Comparison of ENCODE assay signal across 12 cellular contexts in genomic region chr17:12983986-12984932, GRCh38. TPM values are rescaled to one million over a fixed set of nuclear protein-coding genes. Genes with fewer than 3 reads are reported as not detected.
A peak's percentile ranks its signal among the peaks of the same experiment; 100 is the strongest.
DNase-seq lines count a peak whose midpoint lies in the region; ATAC-seq and TF ChIP-seq lines count a peak whose summit lies in the region.
"Had no signal": no experiment of that assay in that cellular context is flagged by ENCODE, and none has a peak within 500 bp of the region (broad histone marks: within the 10 kb centered on the region; RNA-seq: fewer than 3 reads in every experiment).

No MANE protein-coding gene starts in this region.

- TF ChIP-seq CTCF in AG10803 (conservative IDR thresholded peaks at IDR 0.05; ENCODE audit: low read length) (no peak), foreskin fibroblast (IDR thresholded peaks at IDR 0.05; ENCODE audit: low read depth, low read length) (no peak)

- intact Hi-C loops in posterior vena cava (cut with DNase I) = loop anchor here in 1 of 2 donors (10.0 kb wide), 1 partner anchor 429 kb away; no protein-coding TSS in a partner anchor

- no peak for ATAC-seq in GM21576 (IDR thresholded peaks at IDR 0.05; ENCODE audit: unreplicated experiment)

- DNase-seq in AG10803 (ENCODE audit: low read depth) = peak; percentile 94
- peak; percentile 35 for DNase-seq in RKO (ENCODE audit: low spot score)
- DNase-seq in foreskin fibroblast = peak; percentile 77 to 90
- DNase-seq in posterior vena cava (ENCODE audit: low spot score) = peak; percentile 96
- no peak for DNase-seq in Kasumi-1 (lab: John Stamatoyannopoulos, UW)
- no peak for DNase-seq in stimulated activated CD4-positive, alpha-beta T cell treated with anti-CD3 and anti-CD28 coated beads, Interleukin-2, amount 100 ng/mL, for 48 hours
- DNase-seq in middle frontal gyrus (ENCODE audit: extremely low spot score, low spot score) = no peak
- DNase-seq: activated T-cell treated with anti-CD3 and anti-CD28 coated beads, Interleukin-2, amount 50 U/mL, for 24 hours; COR-L47; naive B cell; NCI-H187 had no signal

- peak overlapping the region; percentile 42 for H3K4me3 ChIP-seq in AG10803 (ENCODE audit: low read length)
- peak overlapping the region in 1 of 2 donors; percentile 24 for H3K4me3 ChIP-seq in foreskin fibroblast (ENCODE audit: low read depth in 1 of 2, low read length in 2 of 2)

RNA-seq across cellular contexts. Expression of gene ELAC2, which starts 33.6 kb away (rescaled TPM):
- 10 to 100 TPM; 39.8 to 44.1 TPM for total RNA-seq in posterior vena cava

Comparison
In these comparisons a context has a peak if more than half of its experiments do, and no peak if none do; other contexts are left out.
1. DNase-seq: peak in AG10803 (single experiment), RKO (single experiment), foreskin fibroblast (2 of 2) and posterior vena cava (single experiment); none in Kasumi-1 (0 of 2), stimulated activated CD4-positive, alpha-beta T cell treated with anti-CD3 and anti-CD28 coated beads, Interleukin-2, amount 100 ng/mL, for 48 hours (0 of 2) and middle frontal gyrus (single experiment).